8 cellular contexts compared by ENCODE assay signal in genomic region chr20:63737940-63738686, GRCh38. TPM values are rescaled to one million over a fixed set of nuclear protein-coding genes. Genes with fewer than 3 reads are reported as not detected.
A peak's percentile ranks its signal among the peaks of the same experiment; 100 is the strongest.
DNase-seq lines count a peak whose midpoint lies in the region; ATAC-seq and TF ChIP-seq lines count a peak whose summit lies in the region.

No MANE protein-coding gene starts in this region.

- TF ChIP-seq CTCF in suprapubic skin (IDR thresholded peaks at IDR 0.05) (no peak), PC-3 (conservative IDR thresholded peaks at IDR 0.05; ENCODE audit: low read depth, low read length) (no peak)

- H3K27me3 ChIP-seq in suprapubic skin (no peaks in the 10 kb centered on the region), PC-3 (ENCODE audit: low read length) (no peaks in the 10 kb centered on the region)

- H3K9me3 ChIP-seq in iPS-18c (ENCODE audit: control insufficient read depth, insufficient read depth, low read length) (no peaks in the 10 kb centered on the region), suprapubic skin (no peaks in the 10 kb centered on the region), PC-3 (ENCODE audit: low read length) (no peaks in the 10 kb centered on the region)

- no peak for ATAC-seq in PC-3

- H3K27ac ChIP-seq in suprapubic skin (no peak overlapping the region), PC-3 (ENCODE audit: low read length) (no peak overlapping the region)

- peaks cover 14% of the 10 kb centered on the region for H3K79me2 ChIP-seq in PC-3 (ENCODE audit: low read length)

- H2AFZ ChIP-seq in PC-3 (ENCODE audit: low read length) = no peak overlapping the region

- peaks cover 45% of the 10 kb centered on the region for H3K36me3 ChIP-seq in suprapubic skin
- peaks cover 12% of the 10 kb centered on the region for H3K36me3 ChIP-seq in PC-3 (ENCODE audit: low read depth, low read length)

- no peaks in the 10 kb centered on the region for H4K20me1 ChIP-seq in PC-3 (ENCODE audit: low read length)

- POLR2A ChIA-PET in PC-3 (lab: Charles Lee; ENCODE audit: unreplicated experiment) = interaction anchor here (0.6 kb wide), 2 partner anchors 39 to 164 kb away, joined by 4 to 10 read pairs; partner anchors contain the start of gene HELZ2

- WGBS in suprapubic skin = no CpG with 5 or more reads among the region's 44 CpGs

- CTCF ChIA-PET in PC-3 (lab: Charles Lee) = no interaction called here

- intact Hi-C loops in PC-3 (cut with micrococcal nuclease) = no loop called here

- TF ChIP-seq POLR2A in suprapubic skin (IDR thresholded peaks at IDR 0.05) = no peak

- no peaks in the 10 kb centered on the region for H3F3A ChIP-seq in PC-3 (ENCODE audit: low read length, unreplicated experiment)

- H3K9me2 ChIP-seq in PC-3 (replicated peaks; ENCODE audit: low read length) = no peaks in the 10 kb centered on the region

- no peak overlapping the region for H3K4me2 ChIP-seq in PC-3 (ENCODE audit: low read length)

- no peak overlapping the region for H3K9ac ChIP-seq in PC-3 (ENCODE audit: low read length)

- no peak for TF ChIP-seq EP300 in suprapubic skin (IDR thresholded peaks at IDR 0.05)

- no TSS peak for BruUV-seq in PC-3 (replicated peaks; lab: Mats Ljungman, UMichigan)

- peak; percentile 73 for DNase-seq in activated CD8-positive, alpha-beta memory T cell treated with anti-CD3 and anti-CD28 coated beads for 24 hours
- DNase-seq in activated CD8-positive, alpha-beta memory T cell treated with anti-CD3 and anti-CD28 coated beads, Interleukin-2, amount 50 U/mL, for 4 hours = no peak
- peak; percentile 42 to 46 for DNase-seq in activated CD4-positive, alpha-beta T cell treated with anti-CD3 and anti-CD28 coated beads, Interleukin-2, amount 50 U/mL, for 48 hours
- DNase-seq in suprapubic skin (ENCODE audit: low spot score in 2 of 2) = peak in 1 of 2 donors; percentile 79
- no peak for DNase-seq in NOMO-1 (lab: John Stamatoyannopoulos, UW; ENCODE audit: unreplicated experiment in 2 of 2)
- DNase-seq in PC-3 = no peak
- no peak for DNase-seq in occipital lobe (lab: John Stamatoyannopoulos, UW)

- H3K4me1 ChIP-seq in suprapubic skin = peaks cover 55% of the 10 kb centered on the region
- H3K4me1 ChIP-seq in PC-3 (ENCODE audit: insufficient read depth, low read length) = peaks cover 12% of the 10 kb centered on the region

- peak overlapping the region; percentile 56; the same call in 1 of the 2 replicates for H3K4me3 ChIP-seq in iPS-18c (ENCODE audit: insufficient read depth, low read depth, low read length)
- H3K4me3 ChIP-seq in suprapubic skin = peak overlapping the region; percentile 53
- no peak overlapping the region for H3K4me3 ChIP-seq in PC-3 (ENCODE audit: low read length)

RNA-seq across cellular contexts. Expression of gene SLC2A4RG, which starts 1.5 kb away (rescaled TPM):
- 100 to 1,000 TPM in 3 of 4 donors, 10 to 100 TPM in 1; 96.9 to 118 (median 107) TPM for total RNA-seq in suprapubic skin
- total RNA-seq in PC-3 (2014; rRNA removed) = 116 TPM in 2 replicates
- 2.8 TPM for total RNA-seq in occipital lobe

RNA-seq across cellular contexts. Expression of gene LIME1, which starts 1.6 kb away (rescaled TPM):
- 10 to 100 TPM; 12.2 to 36.5 (median 16.9) TPM for total RNA-seq in suprapubic skin
- 17.3 and 18.6 TPM in 2 replicates for total RNA-seq in PC-3 (2014; rRNA removed)
- 1.7 TPM for total RNA-seq in occipital lobe

RNA-seq across cellular contexts. Expression of gene ZGPAT, which starts 30.3 kb away (rescaled TPM):
- total RNA-seq in suprapubic skin (10 to 100 TPM; 21.7 to 25.8 (median 23.3) TPM), PC-3 (2014; rRNA removed) (37.9 and 56.8 TPM in 2 replicates), occipital lobe (7.3 TPM)

RNA-seq across cellular contexts. Expression of gene ARFRP1, which starts 30.3 kb away (rescaled TPM):
- total RNA-seq in suprapubic skin = 10 to 100 TPM; 22.1 to 31.9 (median 27.6) TPM
- total RNA-seq in PC-3 (2014; rRNA removed) = 71.2 and 73.5 TPM in 2 replicates
- 15.6 TPM for total RNA-seq in occipital lobe

RNA-seq across cellular contexts. Expression of gene TNFRSF6B, which starts 41.7 kb away (rescaled TPM):
- total RNA-seq in suprapubic skin (10 to 100 TPM in 2 of 4 donors, 1 to 10 TPM in 2; 2.1 to 16.1 (median 11.1) TPM), PC-3 (2014; rRNA removed) (41.6 and 59.0 TPM in 2 replicates), occipital lobe (not detected)

Comparison
In these comparisons a context has a peak if more than half of its experiments do, and no peak if none do; other contexts are left out.
1. DNase-seq: peak in activated CD8-positive, alpha-beta memory T cell treated with anti-CD3 and anti-CD28 coated beads for 24 hours (single experiment) and activated CD4-positive, alpha-beta T cell treated with anti-CD3 and anti-CD28 coated beads, Interleukin-2, amount 50 U/mL, for 48 hours (2 of 2); none in activated CD8-positive, alpha-beta memory T cell treated with anti-CD3 and anti-CD28 coated beads, Interleukin-2, amount 50 U/mL, for 4 hours (single experiment), NOMO-1 (0 of 2), PC-3 (single experiment) and occipital lobe (single experiment).
2. RNA of gene SLC2A4RG, which starts 1.5 kb away (total RNA-seq): 116 TPM in PC-3 and 96.9 to 118 TPM in suprapubic skin; 2.8 TPM in occipital lobe (single experiment); every median in the first group is over 10 times any median in the second.